In the genomic region with DNA sequence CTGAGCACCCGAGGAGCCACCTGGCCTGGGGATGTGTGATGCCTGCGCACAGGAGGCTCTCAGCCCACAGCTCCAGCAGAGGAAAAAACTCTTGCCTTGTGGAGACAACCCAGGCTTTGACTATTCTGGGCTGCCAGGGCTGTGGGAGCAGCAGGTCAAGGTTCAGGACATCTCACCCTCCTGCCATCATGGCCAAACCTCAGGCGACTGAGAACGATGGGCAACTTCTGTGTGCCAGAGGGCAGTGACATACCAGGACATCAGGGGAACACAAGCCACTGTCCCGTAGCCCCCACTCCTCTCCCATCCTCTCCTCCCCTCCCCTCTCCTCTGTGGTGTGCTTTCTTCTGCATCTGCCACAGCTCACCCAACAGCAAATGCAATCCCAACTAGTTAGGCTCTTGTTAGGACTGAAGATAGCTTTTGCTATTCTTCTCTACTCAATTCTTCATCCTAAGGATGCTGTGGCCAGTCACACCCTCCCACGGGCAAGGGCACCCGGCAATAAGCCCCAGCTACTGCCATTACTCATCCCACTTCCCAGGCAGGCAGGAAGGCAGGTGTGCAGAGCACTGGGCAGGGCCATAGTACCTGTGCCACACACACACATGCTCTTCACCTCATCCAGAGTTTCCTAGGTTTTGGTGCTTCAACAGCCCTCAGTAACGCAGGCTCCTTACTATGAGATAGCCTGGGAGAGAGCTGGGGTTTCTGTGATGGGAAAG, we compare ENCODE assay signal across 1 cellular context.
TF ChIP-seq lines count a peak whose summit lies in the region.

No MANE protein-coding gene starts in this region.

TF ChIP-seq in HepG2, 621 proteins besides CTCF, POLR2A, EP300 and RAD21 (continued from another document):
- TF ChIP-seq, protein P1, sequence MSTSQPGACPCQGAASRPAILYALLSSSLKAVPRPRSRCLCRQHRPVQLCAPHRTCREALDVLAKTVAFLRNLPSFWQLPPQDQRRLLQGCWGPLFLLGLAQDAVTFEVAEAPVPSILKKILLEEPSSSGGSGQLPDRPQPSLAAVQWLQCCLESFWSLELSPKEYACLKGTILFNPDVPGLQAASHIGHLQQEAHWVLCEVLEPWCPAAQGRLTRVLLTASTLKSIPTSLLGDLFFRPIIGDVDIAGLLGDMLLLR (CRISPR knock-in tag; IDR thresholded peaks at IDR 0.05): no peak
- peak; percentile 29; the same call in 1 of the 2 replicates for TF ChIP-seq NR2C2 (CRISPR knock-in tag; IDR thresholded peaks at IDR 0.05; ENCODE audit: borderline replicate concordance)
- TF ChIP-seq ZNF713 (CRISPR knock-in tag; IDR thresholded peaks at IDR 0.05): no peak
